Comparison of ENCODE assay signal across 8 cellular contexts in genomic region chr16:85554114-85554790, GRCh38. TPM values are rescaled to one million over a fixed set of nuclear protein-coding genes. Genes with fewer than 3 reads are reported as not detected.
DNase-seq lines count a peak whose midpoint lies in the region; ATAC-seq and TF ChIP-seq lines count a peak whose summit lies in the region.

No MANE protein-coding gene starts in this region.

- H3K4me3 Mint-ChIP-seq in natural killer cell treated with Interleukin-12 subunit alpha and Interleukin-12 subunit beta and Interleukin-15 and Interleukin-18, amount 100 ng/mL, for 72 hours = peak overlapping the region; percentile 96
- peak overlapping the region; percentile 86 for H3K4me3 Mint-ChIP-seq in stimulated activated naive CD8-positive, alpha-beta T cell treated with anti-CD3 and anti-CD28 coated beads, Interleukin-15, Interleukin-2, amounts not matched to agents 100 ng/mL and 50 ng/mL, for 24 hours

- peak overlapping the region; percentile 98 for H3K4me2 ChIP-seq in BLaER1
- H3K4me2 ChIP-seq in PC-9 = peak overlapping the region; percentile 83
- H3K4me2 ChIP-seq in fibroblast of lung (ENCODE audit: extremely low read depth, insufficient read depth, low read length) = peak overlapping the region; percentile 100

- H3K27me3 ChIP-seq in BLaER1 (no peaks in the 10 kb centered on the region), PC-9 (ENCODE audit: insufficient read depth, low read depth) (no peaks in the 10 kb centered on the region), fibroblast of lung (ENCODE audit: control insufficient read depth, insufficient read depth, low read length) (no peaks in the 10 kb centered on the region)

- H3K79me2 ChIP-seq in PC-9 (ENCODE audit: low read depth) (peaks cover 43% of the 10 kb centered on the region), fibroblast of lung (ENCODE audit: control insufficient read depth, insufficient read depth, low read length) (peaks cover 21% of the 10 kb centered on the region)

- H3K9me3 ChIP-seq in BLaER1 (no peaks in the 10 kb centered on the region), PC-9 (ENCODE audit: insufficient read depth, low read depth) (no peaks in the 10 kb centered on the region), fibroblast of lung (ENCODE audit: control insufficient read depth, insufficient read depth, low read depth, low read length) (no peaks in the 10 kb centered on the region)

- H3K9ac ChIP-seq in BLaER1 (peak overlapping the region; percentile 90), fibroblast of lung (ENCODE audit: insufficient read depth, low read length) (peak overlapping the region; percentile 82)

- POLR2A ChIA-PET in PC-9 (lab: Charles Lee; ENCODE audit: unreplicated experiment) = interaction anchor here (0.7 kb wide), 1 partner anchor 17 kb away, joined by 3 read pairs; no protein-coding TSS in a partner anchor

- CTCF ChIA-PET in PC-9 (lab: Charles Lee) = interaction anchor here (0.6 to 1.0 kb wide), 4 partner anchors 24 to 138 kb away, joined by 3 to 8 read pairs (median 4); no protein-coding TSS in a partner anchor

- H3K9me2 ChIP-seq in PC-9 (ENCODE audit: insufficient read depth) = no peaks in the 10 kb centered on the region

- peak overlapping the region; percentile 88 for H2AFZ ChIP-seq in PC-9
- H2AFZ ChIP-seq in fibroblast of lung (ENCODE audit: low read length) = no peak overlapping the region

- ATAC-seq in GM19035 (IDR thresholded peaks at IDR 0.05; ENCODE audit: unreplicated experiment) (peak; percentile 53), HG03439 (IDR thresholded peaks at IDR 0.05; ENCODE audit: unreplicated experiment) (peak; percentile 43)
- peak; percentile 78 to 81 for ATAC-seq in natural killer cell treated with Interleukin-12 subunit alpha and Interleukin-12 subunit beta and Interleukin-15 and Interleukin-18, amount 100 ng/mL, for 72 hours

- peak; percentile 63 to 76 for DNase-seq in PC-9
- peak; percentile 82 to 83 for DNase-seq in activated T-cell treated with anti-CD3 and anti-CD28 coated beads, Interleukin-2, amount 50 U/mL, for 48 hours
- peak; percentile 90 for DNase-seq in fibroblast of lung (ENCODE audit: low read depth in 2 of 2)
- DNase-seq in natural killer cell treated with Interleukin-12 subunit alpha and Interleukin-12 subunit beta and Interleukin-15 and Interleukin-18, amount 100 ng/mL, for 72 hours (ENCODE audit: low spot score) = peak; percentile 93

- peak overlapping the region; percentile 98 for H3K27ac Mint-ChIP-seq in natural killer cell treated with Interleukin-12 subunit alpha and Interleukin-12 subunit beta and Interleukin-15 and Interleukin-18, amount 100 ng/mL, for 72 hours
- H3K27ac Mint-ChIP-seq in stimulated activated naive CD8-positive, alpha-beta T cell treated with anti-CD3 and anti-CD28 coated beads, Interleukin-15, Interleukin-2, amounts not matched to agents 100 ng/mL and 50 ng/mL, for 24 hours = peak overlapping the region; percentile 86

- intact Hi-C loops in PC-9 (cut with micrococcal nuclease; ENCODE audit: unreplicated experiment) = loop anchor here (2.0 kb wide), 1 partner anchor 39 kb away; no protein-coding TSS in a partner anchor

- TF ChIP-seq CTCF in PC-9 (conservative IDR thresholded peaks at IDR 0.05) = no peak
- TF ChIP-seq CTCF in fibroblast of lung (conservative IDR thresholded peaks at IDR 0.05 in 1 of 2, IDR thresholded peaks at IDR 0.05 in 1 of 2; ENCODE audit: low read depth in 1 of 2, low read length in 2 of 2) = no peak

- H3K4me3 ChIP-seq in BLaER1 (peak overlapping the region; percentile 76), PC-9 (peak overlapping the region; percentile 72), fibroblast of lung (replicated peaks in 1 of 4; ENCODE audit: control extremely low read depth in 1 of 4, insufficient read depth in 1 of 4, low read depth in 3 of 4, low read length in 4 of 4) (peak overlapping the region; percentile 80 to 95 (median 82))

- H3K4me1 Mint-ChIP-seq in natural killer cell treated with Interleukin-12 subunit alpha and Interleukin-12 subunit beta and Interleukin-15 and Interleukin-18, amount 100 ng/mL, for 72 hours (ENCODE audit: low read depth in 2 of 2) = peaks cover 33 to 35% of the 10 kb centered on the region in 2 donors
- peaks cover 69% of the 10 kb centered on the region for H3K4me1 Mint-ChIP-seq in stimulated activated naive CD8-positive, alpha-beta T cell treated with anti-CD3 and anti-CD28 coated beads, Interleukin-15, Interleukin-2, amounts not matched to agents 100 ng/mL and 50 ng/mL, for 24 hours (ENCODE audit: low read depth)

- H3K4me1 ChIP-seq in BLaER1 = peaks cover 55% of the 10 kb centered on the region
- peaks cover 22% of the 10 kb centered on the region for H3K4me1 ChIP-seq in PC-9 (replicated peaks; ENCODE audit: insufficient read depth)
- peaks cover 2% of the 10 kb centered on the region for H3K4me1 ChIP-seq in fibroblast of lung (ENCODE audit: control insufficient read depth, extremely low read depth, insufficient read depth, low read length)

- H3K36me3 ChIP-seq in BLaER1 (no peaks in the 10 kb centered on the region), PC-9 (ENCODE audit: low read depth) (no peaks in the 10 kb centered on the region), fibroblast of lung (ENCODE audit: control insufficient read depth, insufficient read depth, low read length) (no peaks in the 10 kb centered on the region)

- H3K27ac ChIP-seq in BLaER1 (peak overlapping the region; percentile 93), PC-9 (peak overlapping the region; percentile 62), fibroblast of lung (ENCODE audit: insufficient read depth, low read length) (peak overlapping the region; percentile 87)

- peaks cover 8% of the 10 kb centered on the region for H3K36me3 Mint-ChIP-seq in natural killer cell treated with Interleukin-12 subunit alpha and Interleukin-12 subunit beta and Interleukin-15 and Interleukin-18, amount 100 ng/mL, for 72 hours
- no peaks in the 10 kb centered on the region for H3K36me3 Mint-ChIP-seq in stimulated activated naive CD8-positive, alpha-beta T cell treated with anti-CD3 and anti-CD28 coated beads, Interleukin-15, Interleukin-2, amounts not matched to agents 100 ng/mL and 50 ng/mL, for 24 hours (ENCODE audit: low read depth)

- peaks cover 39% of the 10 kb centered on the region for H3F3A ChIP-seq in PC-9 (ENCODE audit: insufficient read depth, low read depth)

- no peaks in the 10 kb centered on the region for H3K9me3 Mint-ChIP-seq in natural killer cell treated with Interleukin-12 subunit alpha and Interleukin-12 subunit beta and Interleukin-15 and Interleukin-18, amount 100 ng/mL, for 72 hours
- no peaks in the 10 kb centered on the region for H3K9me3 Mint-ChIP-seq in stimulated activated naive CD8-positive, alpha-beta T cell treated with anti-CD3 and anti-CD28 coated beads, Interleukin-15, Interleukin-2, amounts not matched to agents 100 ng/mL and 50 ng/mL, for 24 hours

- no peaks in the 10 kb centered on the region for H3K27me3 Mint-ChIP-seq in natural killer cell treated with Interleukin-12 subunit alpha and Interleukin-12 subunit beta and Interleukin-15 and Interleukin-18, amount 100 ng/mL, for 72 hours
- H3K27me3 Mint-ChIP-seq in stimulated activated naive CD8-positive, alpha-beta T cell treated with anti-CD3 and anti-CD28 coated beads, Interleukin-15, Interleukin-2, amounts not matched to agents 100 ng/mL and 50 ng/mL, for 24 hours = no peaks in the 10 kb centered on the region

- BruUV-seq in PC-9 (replicated peaks; lab: Mats Ljungman, UMichigan) = no TSS peak

- H4K20me1 ChIP-seq in BLaER1 = peaks cover 24% of the 10 kb centered on the region
- peaks cover 8% of the 10 kb centered on the region for H4K20me1 ChIP-seq in PC-9 (ENCODE audit: insufficient read depth)
- no peaks in the 10 kb centered on the region for H4K20me1 ChIP-seq in fibroblast of lung (ENCODE audit: control insufficient read depth, extremely low read depth, insufficient read depth, low read length)

RNA-seq across cellular contexts. Expression of gene GSE1, which starts 58.9 kb away (rescaled TPM):
- total RNA-seq in PC-9 (2021) (60.0 and 83.5 TPM in 2 replicates), fibroblast of lung (31.1 and 35.7 TPM in 2 replicates)
- 11.0 and 13.0 TPM in 2 replicates for polyA plus RNA-seq in fibroblast of lung
- 17.9 and 19.8 TPM in 2 replicates for polyA plus RNA-seq in fibroblast of lung (2012)
- 16.8 and 21.8 TPM in 2 replicates for polyA minus RNA-seq in fibroblast of lung (ENCODE audit: low replicate concordance)
- total RNA-seq in natural killer cell treated with Interleukin-12 subunit alpha and Interleukin-12 subunit beta and Interleukin-15 and Interleukin-18, amount 100 ng/mL, for 72 hours = 100 to 1,000 TPM in 1 of 2 donors, 10 to 100 TPM in 1; 84.9 to 146 TPM

Comparison
In these comparisons a context has a peak if more than half of its experiments do, and no peak if none do; other contexts are left out.
1. Peak in every context shown above with its lines: DNase-seq, ATAC-seq, H3K4me3 ChIP-seq and H3K27ac ChIP-seq.